ENCODE assay signal across 8 cellular contexts in the genomic region with DNA sequence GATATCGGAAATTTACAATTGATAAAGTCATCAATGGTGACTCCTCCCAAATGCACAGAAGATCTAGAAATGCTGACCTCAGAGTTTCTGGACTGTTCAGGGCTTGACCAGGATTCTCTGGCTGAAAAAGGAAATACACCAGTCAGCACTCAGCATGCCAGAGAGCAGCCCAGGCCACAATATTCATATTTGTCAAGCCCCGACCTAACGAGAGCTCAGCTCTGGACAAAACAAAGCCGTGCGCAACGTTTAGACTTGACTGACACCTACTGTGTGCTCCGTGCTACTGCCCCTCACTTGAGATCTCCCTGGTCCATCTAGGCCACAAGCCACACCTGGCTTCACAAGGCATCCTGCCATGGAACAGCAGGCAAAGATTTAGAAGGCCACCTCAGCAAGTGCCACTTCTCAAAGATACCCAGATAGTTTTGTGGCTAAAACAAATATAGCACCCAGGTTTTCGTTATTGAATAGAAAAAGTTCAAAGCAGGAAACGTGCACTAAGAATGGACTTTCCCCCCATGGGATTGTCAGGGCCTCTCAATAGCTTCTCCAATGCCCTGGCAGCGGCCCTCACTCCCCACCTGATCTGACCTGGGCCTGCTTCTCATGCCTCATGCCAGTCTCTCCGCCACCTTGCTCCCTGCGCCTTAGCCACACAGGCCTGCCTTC.
A peak's percentile ranks its signal among the peaks of the same experiment; 100 is the strongest.
DNase-seq lines count a peak whose midpoint lies in the region; ATAC-seq and TF ChIP-seq lines count a peak whose summit lies in the region.

No MANE protein-coding gene starts in this region.

- peaks cover 76% of the 10 kb centered on the region for H3K36me3 Mint-ChIP-seq in activated CD4-positive, alpha-beta T cell treated with anti-CD3 and anti-CD28 coated beads, Interleukin-2, amount 10 ng/mL, durations not matched to agents 7 days and 5 days (ENCODE audit: low read depth)

- no peaks in the 10 kb centered on the region for H4K20me1 ChIP-seq in hepatocyte (ENCODE audit: insufficient read depth, poor library complexity, severe bottlenecking)

- H3K36me3 ChIP-seq in hepatocyte (replicated peaks; ENCODE audit: insufficient read depth, low read depth), result no peaks in the 10 kb centered on the region

- no peaks in the 10 kb centered on the region for H3K9me3 Mint-ChIP-seq in activated CD4-positive, alpha-beta T cell treated with anti-CD3 and anti-CD28 coated beads, Interleukin-2, amount 10 ng/mL, durations not matched to agents 7 days and 5 days

- H3K4me3 ChIP-seq in hepatocyte, result no peak overlapping the region

- H3K27me3 Mint-ChIP-seq in activated CD4-positive, alpha-beta T cell treated with anti-CD3 and anti-CD28 coated beads, Interleukin-2, amount 10 ng/mL, durations not matched to agents 7 days and 5 days, result no peaks in the 10 kb centered on the region

- peak overlapping the region; percentile 13 for H3K4me2 ChIP-seq in hepatocyte

- H3K4me1 Mint-ChIP-seq in activated CD4-positive, alpha-beta T cell treated with anti-CD3 and anti-CD28 coated beads, Interleukin-2, amount 10 ng/mL, durations not matched to agents 7 days and 5 days, result peaks cover 92% of the 10 kb centered on the region

- no peaks in the 10 kb centered on the region for H3K9me2 ChIP-seq in hepatocyte (replicated peaks; ENCODE audit: insufficient read depth)

- CTCF ChIA-PET in activated CD4-positive, alpha-beta T cell treated with anti-CD3 and anti-CD28 coated beads, Interleukin-2, amount 10 ng/mL, durations not matched to agents 7 days and 5 days (lab: Charles Lee), result interaction anchor here (0.9 to 2.1 kb wide), 6 partner anchors 9 to 58 kb away, joined by 3 to 8 read pairs (median 4); no protein-coding TSS in a partner anchor

- peak overlapping the region; percentile 81 for H3K27ac Mint-ChIP-seq in activated CD4-positive, alpha-beta T cell treated with anti-CD3 and anti-CD28 coated beads, Interleukin-2, amount 10 ng/mL, durations not matched to agents 7 days and 5 days

- H3K27ac ChIP-seq in hepatocyte, result peak overlapping the region; percentile 77
- H3K27ac ChIP-seq in substantia nigra (ENCODE audit: low read depth, low read length, poor library complexity, severe bottlenecking), result peak overlapping the region; percentile 89

- peaks cover 36% of the 10 kb centered on the region for H3K4me1 ChIP-seq in hepatocyte (ENCODE audit: insufficient read depth)

- no peak overlapping the region for H3K4me3 Mint-ChIP-seq in activated CD4-positive, alpha-beta T cell treated with anti-CD3 and anti-CD28 coated beads, Interleukin-2, amount 10 ng/mL, durations not matched to agents 7 days and 5 days

- peaks cover 94% of the 10 kb centered on the region for H3K79me2 ChIP-seq in hepatocyte

- no peaks in the 10 kb centered on the region for H3K9me3 ChIP-seq in hepatocyte (ENCODE audit: low read depth)

- DNase-seq in activated CD4-positive, alpha-beta T cell treated with anti-CD3 and anti-CD28 coated beads, Interleukin-2, amount 10 ng/mL, durations not matched to agents 7 days and 5 days, result no peak
- no peak for DNase-seq in activated CD4-positive, alpha-beta T cell treated with anti-CD3 and anti-CD28 coated beads, Interleukin-2, amount 50 U/mL, for 1 hour
- DNase-seq in T-helper 22 cell (ENCODE audit: low read depth) (peak; percentile 29), hepatocyte (ENCODE audit: low spot score) (peak; percentile 56), substantia nigra (lab: John Stamatoyannopoulos, UW) (peak in 8 of 49 donors; percentile 22 to 51 (median 32)), middle frontal gyrus (ENCODE audit: extremely low spot score, low spot score) (no peak), NCI-H1105 (lab: John Stamatoyannopoulos, UW) (no peak)

- H3K27me3 ChIP-seq in hepatocyte, result no peaks in the 10 kb centered on the region

- peak; percentile 21 for TF ChIP-seq CTCF in hepatocyte (IDR thresholded peaks at IDR 0.05; ENCODE audit: poor library complexity)

- no peak overlapping the region for H2AFZ ChIP-seq in hepatocyte

- peak; percentile 57 for ATAC-seq in HG02763 (IDR thresholded peaks at IDR 0.05; ENCODE audit: unreplicated experiment)

- WGBS in hepatocyte (ENCODE audit: low lambda C conversion rate, missing lambda C conversion rate), result 65% methylated on average over 12 of the region's 12 CpGs

- POLR2A ChIA-PET in activated CD4-positive, alpha-beta T cell treated with anti-CD3 and anti-CD28 coated beads, Interleukin-2, amount 10 ng/mL, durations not matched to agents 7 days and 5 days (lab: Charles Lee), result no interaction called here

Comparison
In these comparisons a context has a peak if more than half of its experiments do, and no peak if none do; other contexts are left out.
1. DNase-seq: peak in T-helper 22 cell (single experiment) and hepatocyte (single experiment); none in activated CD4-positive, alpha-beta T cell treated with anti-CD3 and anti-CD28 coated beads, Interleukin-2, amount 10 ng/mL, durations not matched to agents 7 days and 5 days (single experiment), activated CD4-positive, alpha-beta T cell treated with anti-CD3 and anti-CD28 coated beads, Interleukin-2, amount 50 U/mL, for 1 hour (single experiment), middle frontal gyrus (single experiment) and NCI-H1105 (single experiment).